19 cellular contexts compared by ENCODE assay signal in genomic region chr19:50500753-50501151, GRCh38. TPM values are rescaled to one million over a fixed set of nuclear protein-coding genes. Genes with fewer than 3 reads are reported as not detected.
DNase-seq lines count a peak whose midpoint lies in the region; ATAC-seq and TF ChIP-seq lines count a peak whose summit lies in the region.
"Had no signal": no experiment of that assay in that cellular context is flagged by ENCODE, and none has a peak within 500 bp of the region (broad histone marks: within the 10 kb centered on the region; RNA-seq: fewer than 3 reads in every experiment).

No MANE protein-coding gene starts in this region.

- H3K79me2 ChIP-seq in trophoblast cell (ENCODE audit: control insufficient read depth, insufficient read depth, low read length, poor library complexity): peaks cover 3% of the 10 kb centered on the region

- no peaks in the 10 kb centered on the region for H3K27me3 Mint-ChIP-seq in activated CD8-positive, alpha-beta T cell treated with anti-CD3 and anti-CD28 coated beads for 36 hours
- no peaks in the 10 kb centered on the region for H3K27me3 Mint-ChIP-seq in activated CD4-positive, alpha-beta memory T cell treated with anti-CD3 and anti-CD28 coated beads for 36 hours
- H3K27me3 Mint-ChIP-seq: activated naive CD8-positive, alpha-beta T cell treated with anti-CD3 and anti-CD28 coated beads, Interleukin-2, amount 10 ng/mL, durations not matched to agents 7 days and 5 days had no signal

- peaks cover 29% of the 10 kb centered on the region for H3K4me1 ChIP-seq in BLaER1
- no peaks in the 10 kb centered on the region for H3K4me1 ChIP-seq in right atrium auricular region
- peaks cover 23 to 30% of the 10 kb centered on the region in 2 experiments for H3K4me1 ChIP-seq in trophoblast cell (ENCODE audit: control insufficient read depth in 1 of 2, insufficient read depth in 2 of 2, low read length in 2 of 2)
- H3K4me1 ChIP-seq: esophagus squamous epithelium, pancreas, vagina had no signal

- WGBS in trophoblast cell (ENCODE audit: extremely low coverage, insufficient coverage, insufficient read length): no CpG with 5 or more reads among the region's 10 CpGs

- no peak overlapping the region for H3K18ac ChIP-seq in trophoblast cell (ENCODE audit: low read length)

- no peaks in the 10 kb centered on the region for H3K4me1 Mint-ChIP-seq in activated CD8-positive, alpha-beta T cell treated with anti-CD3 and anti-CD28 coated beads for 36 hours (ENCODE audit: low read depth)
- H3K4me1 Mint-ChIP-seq in activated CD4-positive, alpha-beta memory T cell treated with anti-CD3 and anti-CD28 coated beads for 36 hours (ENCODE audit: low read depth): no peaks in the 10 kb centered on the region
- H3K4me1 Mint-ChIP-seq: activated naive CD8-positive, alpha-beta T cell treated with anti-CD3 and anti-CD28 coated beads, Interleukin-2, amount 10 ng/mL, durations not matched to agents 7 days and 5 days had no signal

- peak overlapping the region; percentile 55 for H2AK5ac ChIP-seq in trophoblast cell (ENCODE audit: low read length)

- no peaks in the 10 kb centered on the region for H3K9me3 ChIP-seq in BLaER1
- no peaks in the 10 kb centered on the region for H3K9me3 ChIP-seq in right atrium auricular region
- no peaks in the 10 kb centered on the region for H3K9me3 ChIP-seq in trophoblast cell (ENCODE audit: insufficient read depth, low read depth, low read length)
- H3K9me3 ChIP-seq: esophagus squamous epithelium, pancreas, vagina had no signal

- POLR2A ChIA-PET in activated CD8-positive, alpha-beta T cell treated with anti-CD3 and anti-CD28 coated beads for 36 hours (lab: Charles Lee): interaction anchor here (0.9 kb wide), 1 partner anchor 10 kb away, joined by 3 read pairs; the partner anchor contains the start of gene JOSD2
- POLR2A ChIA-PET in activated CD4-positive, alpha-beta memory T cell treated with anti-CD3 and anti-CD28 coated beads for 36 hours (lab: Charles Lee): no interaction called here

- DNase-seq in activated CD8-positive, alpha-beta T cell treated with anti-CD3 and anti-CD28 coated beads for 36 hours: no peak
- DNase-seq in right atrium auricular region (ENCODE audit: low spot score) (no peak), trophoblast cell (no peak), NCI-H2227 (lab: John Stamatoyannopoulos, UW; ENCODE audit: unreplicated experiment) (no peak), DMS153 treated with DMSO at 0.1 percent for 48 hours (lab: John Stamatoyannopoulos, UW; ENCODE audit: unreplicated experiment) (no peak)
- DNase-seq in activated CD4-positive, alpha-beta memory T cell treated with anti-CD3 and anti-CD28 coated beads for 36 hours: no peak
- DNase-seq: activated naive CD8-positive, alpha-beta T cell treated with anti-CD3 and anti-CD28 coated beads, Interleukin-2, amount 10 ng/mL, durations not matched to agents 7 days and 5 days; activated T-cell treated with anti-CD3 and anti-CD28 coated beads for 4 hours; effector CD4-positive, alpha-beta T cell; esophagus squamous epithelium had no signal

- H2BK5ac ChIP-seq in trophoblast cell (ENCODE audit: low read depth, low read length, poor library complexity): peak overlapping the region; percentile 37

- no peak overlapping the region for H4K12ac ChIP-seq in trophoblast cell (ENCODE audit: low read depth, low read length)

- H3K4me2 ChIP-seq in BLaER1 (peak overlapping the region; percentile 91), trophoblast cell (ENCODE audit: low read length) (peak overlapping the region; percentile 37)

- H2BK120ac ChIP-seq in trophoblast cell (ENCODE audit: insufficient read depth, low read length, poor library complexity): peak overlapping the region; percentile 65

- H4K91ac ChIP-seq in trophoblast cell (ENCODE audit: low read depth, low read length): peak overlapping the region; percentile 97

- H3K23ac ChIP-seq in trophoblast cell (ENCODE audit: low read length): no peak overlapping the region

- H4K20me1 ChIP-seq in BLaER1: no peaks in the 10 kb centered on the region

- no peak for TF ChIP-seq CTCF in activated CD8-positive, alpha-beta T cell treated with anti-CD3 and anti-CD28 coated beads for 36 hours (IDR thresholded peaks at IDR 0.05)
- no peak for TF ChIP-seq CTCF in right atrium auricular region (IDR thresholded peaks at IDR 0.05)

- CTCF ChIA-PET in activated CD8-positive, alpha-beta T cell treated with anti-CD3 and anti-CD28 coated beads for 36 hours (lab: Charles Lee): interaction anchor here (1.0 to 1.2 kb wide), 2 partner anchors 8 to 55 kb away, joined by 3 to 4 read pairs; no protein-coding TSS in a partner anchor
- CTCF ChIA-PET in activated CD4-positive, alpha-beta memory T cell treated with anti-CD3 and anti-CD28 coated beads for 36 hours (lab: Charles Lee): interaction anchor here (1.2 to 1.5 kb wide), 2 partner anchors 14 to 283 kb away, joined by 3 to 4 read pairs; no protein-coding TSS in a partner anchor

- H3K4me3 Mint-ChIP-seq in activated CD8-positive, alpha-beta T cell treated with anti-CD3 and anti-CD28 coated beads for 36 hours: no peak overlapping the region
- H3K4me3 Mint-ChIP-seq in activated CD4-positive, alpha-beta memory T cell treated with anti-CD3 and anti-CD28 coated beads for 36 hours: no peak overlapping the region
- H3K4me3 Mint-ChIP-seq: activated naive CD8-positive, alpha-beta T cell treated with anti-CD3 and anti-CD28 coated beads, Interleukin-2, amount 10 ng/mL, durations not matched to agents 7 days and 5 days; T-helper 2 cell treated with Interferon-gamma antibody and Interleukin-4, amounts not matched to agents 5 μg/mL and 100 μg/mL, for 36 hours had no signal

- no peak overlapping the region for H3K4me3 ChIP-seq in BLaER1
- peak overlapping the region; percentile 53 to 60 for H3K4me3 ChIP-seq in right atrium auricular region
- no peak overlapping the region for H3K4me3 ChIP-seq in trophoblast cell (ENCODE audit: low read depth, low read length)
- H3K4me3 ChIP-seq: esophagus squamous epithelium, GM23248, pancreas, vagina had no signal

- no peak overlapping the region for H3K27ac Mint-ChIP-seq in activated CD8-positive, alpha-beta T cell treated with anti-CD3 and anti-CD28 coated beads for 36 hours
- no peak overlapping the region for H3K27ac Mint-ChIP-seq in activated CD4-positive, alpha-beta memory T cell treated with anti-CD3 and anti-CD28 coated beads for 36 hours
- H3K27ac Mint-ChIP-seq: activated naive CD8-positive, alpha-beta T cell treated with anti-CD3 and anti-CD28 coated beads, Interleukin-2, amount 10 ng/mL, durations not matched to agents 7 days and 5 days; T-helper 2 cell treated with Interferon-gamma antibody and Interleukin-4, amounts not matched to agents 5 μg/mL and 100 μg/mL, for 36 hours had no signal

- peak overlapping the region; percentile 60; the same call in 1 of the 2 replicates for H3K27ac ChIP-seq in BLaER1
- H3K27ac ChIP-seq in right atrium auricular region: peak overlapping the region; percentile 87 to 94
- H3K27ac ChIP-seq in trophoblast cell (ENCODE audit: low read depth, low read length): peak overlapping the region; percentile 75
- H3K27ac ChIP-seq: esophagus squamous epithelium, GM23248, pancreas, vagina had no signal

- no peak overlapping the region for H2AFZ ChIP-seq in trophoblast cell (ENCODE audit: insufficient read depth, low read length, poor library complexity)
- H2AFZ ChIP-seq: GM23248 had no signal

- H3K27me3 ChIP-seq in BLaER1 (no peaks in the 10 kb centered on the region), right atrium auricular region (no peaks in the 10 kb centered on the region), trophoblast cell (ENCODE audit: insufficient read depth, low read length) (no peaks in the 10 kb centered on the region)
- H3K27me3 ChIP-seq: esophagus squamous epithelium, pancreas, vagina had no signal

- ATAC-seq in activated CD8-positive, alpha-beta T cell treated with anti-CD3 and anti-CD28 coated beads for 36 hours: peak; percentile 49
- no peak for ATAC-seq in HG03025 (IDR thresholded peaks at IDR 0.05; ENCODE audit: low FRiP score, unreplicated experiment)

- H3K36me3 ChIP-seq in BLaER1 (no peaks in the 10 kb centered on the region), right atrium auricular region (no peaks in the 10 kb centered on the region), trophoblast cell (ENCODE audit: control insufficient read depth in 1 of 2, insufficient read depth in 2 of 2, low read length in 2 of 2) (peaks cover 0 to 2% of the 10 kb centered on the region in 2 experiments)
- H3K36me3 ChIP-seq: pancreas, vagina had no signal

- H3K4ac ChIP-seq in trophoblast cell (ENCODE audit: low read depth, low read length): peak overlapping the region; percentile 7

- peaks cover 27% of the 10 kb centered on the region for H3K79me1 ChIP-seq in trophoblast cell (ENCODE audit: low read length)

- peak overlapping the region; percentile 22 for H3K14ac ChIP-seq in trophoblast cell (ENCODE audit: low read length)

- peak overlapping the region; percentile 8 for H4K8ac ChIP-seq in trophoblast cell (ENCODE audit: low read depth, low read length)

- peak overlapping the region; percentile 1 for H2BK12ac ChIP-seq in trophoblast cell (ENCODE audit: low read length)

- H3K36me3 Mint-ChIP-seq in activated CD8-positive, alpha-beta T cell treated with anti-CD3 and anti-CD28 coated beads for 36 hours (ENCODE audit: low read depth): peaks cover 3% of the 10 kb centered on the region
- peaks cover 1% of the 10 kb centered on the region for H3K36me3 Mint-ChIP-seq in activated CD4-positive, alpha-beta memory T cell treated with anti-CD3 and anti-CD28 coated beads for 36 hours
- H3K36me3 Mint-ChIP-seq: activated naive CD8-positive, alpha-beta T cell treated with anti-CD3 and anti-CD28 coated beads, Interleukin-2, amount 10 ng/mL, durations not matched to agents 7 days and 5 days had no signal

- intact Hi-C loops in activated CD8-positive, alpha-beta T cell treated with anti-CD3 and anti-CD28 coated beads for 36 hours (cut with micrococcal nuclease): no loop called here
- intact Hi-C loops in activated CD4-positive, alpha-beta memory T cell treated with anti-CD3 and anti-CD28 coated beads for 36 hours (cut with micrococcal nuclease): no loop called here

- H3K9me3 Mint-ChIP-seq in activated CD8-positive, alpha-beta T cell treated with anti-CD3 and anti-CD28 coated beads for 36 hours: no peaks in the 10 kb centered on the region
- H3K9me3 Mint-ChIP-seq in activated CD4-positive, alpha-beta memory T cell treated with anti-CD3 and anti-CD28 coated beads for 36 hours: no peaks in the 10 kb centered on the region
- H3K9me3 Mint-ChIP-seq: activated naive CD8-positive, alpha-beta T cell treated with anti-CD3 and anti-CD28 coated beads, Interleukin-2, amount 10 ng/mL, durations not matched to agents 7 days and 5 days; T-helper 2 cell treated with Interferon-gamma antibody and Interleukin-4, amounts not matched to agents 5 μg/mL and 100 μg/mL, for 36 hours had no signal

- H3K9ac ChIP-seq in BLaER1 (peak overlapping the region; percentile 53; the same call in 1 of the 2 replicates), trophoblast cell (ENCODE audit: low read length) (no peak overlapping the region)
- H3K9ac ChIP-seq: GM23248 had no signal

RNA-seq across cellular contexts. Expression of gene JOSD2, which starts 10.2 kb away (rescaled TPM):
- total RNA-seq in activated CD8-positive, alpha-beta T cell treated with anti-CD3 and anti-CD28 coated beads for 36 hours: 10 to 100 TPM; 21.6 to 22.6 TPM
- 10 to 100 TPM; 26.6 to 38.2 TPM for total RNA-seq in right atrium auricular region
- 19.0 and 19.3 TPM in 2 replicates for polyA plus RNA-seq in trophoblast cell (2013)
- 10 to 100 TPM; 29.5 to 36.2 TPM for total RNA-seq in activated CD4-positive, alpha-beta memory T cell treated with anti-CD3 and anti-CD28 coated beads for 36 hours

RNA-seq across cellular contexts. Expression of gene ASPDH, which starts 13.0 kb away (rescaled TPM):
- not detected for total RNA-seq in activated CD8-positive, alpha-beta T cell treated with anti-CD3 and anti-CD28 coated beads for 36 hours
- not detected for total RNA-seq in right atrium auricular region
- polyA plus RNA-seq in trophoblast cell (2013): not detected in 2 replicates
- total RNA-seq in activated CD4-positive, alpha-beta memory T cell treated with anti-CD3 and anti-CD28 coated beads for 36 hours: not detected
- total RNA-seq: activated naive CD8-positive, alpha-beta T cell treated with anti-CD3 and anti-CD28 coated beads, Interleukin-2, amount 10 ng/mL, durations not matched to agents 7 days and 5 days; bronchial epithelial cell; esophagus squamous epithelium; GM23248; mononuclear cell; vagina had no signal
- polyA plus RNA-seq: AG04450, GM23248 had no signal

RNA-seq across cellular contexts. Expression of gene GARIN5A, which starts 24.1 kb away (rescaled TPM):
- 1 to 10 TPM in 1 of 2 experiments, under 1 TPM in 1; 0.36 to 1.5 TPM for total RNA-seq in activated CD8-positive, alpha-beta T cell treated with anti-CD3 and anti-CD28 coated beads for 36 hours
- total RNA-seq in right atrium auricular region: 1 to 10 TPM; 1.4 to 2.3 TPM
- polyA plus RNA-seq in trophoblast cell (2013): 4.8 and 5.4 TPM in 2 replicates
- under 1 TPM; 0.77 to 0.88 TPM for total RNA-seq in activated CD4-positive, alpha-beta memory T cell treated with anti-CD3 and anti-CD28 coated beads for 36 hours
- total RNA-seq: GM23248, vagina had no signal

RNA-seq across cellular contexts. Expression of gene EMC10, which starts 24.4 kb away (rescaled TPM):
- 10 to 100 TPM; 28.7 to 31.2 TPM for total RNA-seq in activated CD8-positive, alpha-beta T cell treated with anti-CD3 and anti-CD28 coated beads for 36 hours
- total RNA-seq in right atrium auricular region: 100 to 1,000 TPM in 1 of 2 donors, 10 to 100 TPM in 1; 94.9 to 112 TPM
- 73.1 and 73.6 TPM in 2 replicates for polyA plus RNA-seq in trophoblast cell (2013)
- total RNA-seq in activated CD4-positive, alpha-beta memory T cell treated with anti-CD3 and anti-CD28 coated beads for 36 hours: 10 to 100 TPM; 37.5 to 37.6 TPM

Comparison
In these comparisons a context has a peak if more than half of its experiments do, and no peak if none do; other contexts are left out.
1. H3K4me3 ChIP-seq: peak in right atrium auricular region (2 of 2); none in BLaER1 (single experiment) and trophoblast cell (single experiment).
2. Peak in every context shown above with its lines, with median percentiles within 50 percentile points of each other: H3K27ac ChIP-seq.